Comparison of ENCODE assay signal across 2 cellular contexts in genomic region chr19:45462174-45462573, GRCh38.
A peak's percentile ranks its signal among the peaks of the same experiment; 100 is the strongest.
TF ChIP-seq lines count a peak whose summit lies in the region.

No MANE protein-coding gene starts in this region.

TF ChIP-seq in HEK293, 187 proteins besides CTCF, POLR2A, EP300 and RAD21:
- TF ChIP-seq ZNF121 (tag by site-specific recombination; IDR thresholded peaks at IDR 0.05) (peak; percentile 87), ZFP3 (tag by site-specific recombination; IDR thresholded peaks at IDR 0.05; ENCODE audit: low read depth) (no peak)

TF ChIP-seq in K562, 482 proteins besides CTCF, POLR2A, EP300 and RAD21:
- TF ChIP-seq ETV6 (IDR thresholded peaks at IDR 0.05; ENCODE audit: borderline replicate concordance in 1 of 2, low read depth in 2 of 2, low read length in 1 of 2) (no peak), ETV6 (CRISPR knock-in tag; IDR thresholded peaks at IDR 0.05; ENCODE audit: borderline replicate concordance) (no peak), ZNF121 (CRISPR knock-in tag; conservative IDR thresholded peaks at IDR 0.05) (peak; percentile 84), ZNF740 (CRISPR knock-in tag; IDR thresholded peaks at IDR 0.05) (0 out of 2 replicates have a peak, but pooled peaks have one; percentile 31), ZNF740 (tag; IDR thresholded peaks at IDR 0.05) (no peak), SPI1 (IDR thresholded peaks at IDR 0.05; ENCODE audit: borderline replicate concordance, low read depth, low read length) (peak; percentile 62; the same call in 1 of the 2 replicates), ZNF583 (CRISPR knock-in tag; IDR thresholded peaks at IDR 0.05) (no peak), RBM25 (IDR thresholded peaks at IDR 0.05; ENCODE audit: low read depth, low read length, severe bottlenecking) (peak; percentile 25)
